28 cellular contexts compared by ENCODE assay signal in the genomic region with DNA sequence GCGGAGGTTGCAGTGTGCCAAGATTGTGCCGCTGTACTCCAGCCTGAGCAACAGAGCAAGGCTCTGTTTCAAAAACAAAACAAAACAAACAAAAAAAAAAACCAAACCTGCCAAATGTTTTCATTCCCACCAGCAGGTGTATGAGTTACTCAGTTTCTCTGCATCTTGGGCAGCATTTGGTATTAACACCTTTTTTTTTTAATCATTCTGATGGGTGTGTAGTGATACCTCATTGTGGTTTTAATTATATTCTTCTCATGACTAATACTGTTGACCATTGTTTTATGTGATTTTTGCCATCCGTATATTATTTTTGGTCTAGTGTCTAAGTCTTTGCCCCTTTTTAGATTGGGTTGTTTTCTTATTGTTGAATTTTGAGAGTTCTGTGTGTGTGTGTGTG. TPM values are rescaled to one million over a fixed set of nuclear protein-coding genes. Genes with fewer than 3 reads are reported as not detected.
A peak's percentile ranks its signal among the peaks of the same experiment; 100 is the strongest.
DNase-seq lines count a peak whose midpoint lies in the region; ATAC-seq and TF ChIP-seq lines count a peak whose summit lies in the region.
"Had no signal": no experiment of that assay in that cellular context is flagged by ENCODE, and none has a peak within 500 bp of the region (broad histone marks: within the 10 kb centered on the region; RNA-seq: fewer than 3 reads in every experiment).

No MANE protein-coding gene starts in this region.

- no peak overlapping the region for H3K27ac ChIP-seq in CD8-positive, alpha-beta T cell (ENCODE audit: low read depth, low read length)
- H3K27ac ChIP-seq in mammary epithelial cell (ENCODE audit: insufficient read depth, low read depth, low read length), result no peak overlapping the region
- H3K27ac ChIP-seq: A549, ascending aorta, cardiac muscle cell, coronary artery, esophagus muscularis mucosa, HL-60, RWPE1, transverse colon, WERI-Rb-1 had no signal

- peaks cover 78% of the 10 kb centered on the region for H3K4me1 ChIP-seq in CD8-positive, alpha-beta T cell (ENCODE audit: insufficient read depth, low read length)
- no peaks in the 10 kb centered on the region for H3K4me1 ChIP-seq in mammary epithelial cell (ENCODE audit: insufficient read depth, low read length)

- H3K27me3 Mint-ChIP-seq in activated CD8-positive, alpha-beta T cell treated with anti-CD3 and anti-CD28 coated beads for 36 hours, result no peaks in the 10 kb centered on the region
- H3K27me3 Mint-ChIP-seq in activated CD8-positive, alpha-beta T cell treated with anti-CD3 and anti-CD28 coated beads, Interleukin-2, amount 10 ng/mL, durations not matched to agents 7 days and 5 days (ENCODE audit: low read depth), result no peaks in the 10 kb centered on the region
- H3K27me3 Mint-ChIP-seq in CD8-positive, alpha-beta T cell (ENCODE audit: low read depth), result no peaks in the 10 kb centered on the region
- H3K27me3 Mint-ChIP-seq in central memory CD8-positive, alpha-beta T cell, result no peaks in the 10 kb centered on the region
- no peaks in the 10 kb centered on the region for H3K27me3 Mint-ChIP-seq in nephron progenitor cell (ENCODE audit: low read depth, poor library complexity)

- peak; percentile 61 for ATAC-seq in activated CD8-positive, alpha-beta T cell treated with anti-CD3 and anti-CD28 coated beads for 36 hours
- no peak for ATAC-seq in activated CD8-positive, alpha-beta T cell treated with anti-CD3 and anti-CD28 coated beads, Interleukin-2, amount 10 ng/mL, durations not matched to agents 7 days and 5 days
- ATAC-seq in CD8-positive, alpha-beta T cell, result peak; percentile 50
- ATAC-seq in central memory CD8-positive, alpha-beta T cell (replicated peaks; ENCODE audit: extremely low read depth, poor library complexity, severe bottlenecking), result peak; percentile 59
- ATAC-seq: A549, SK-N-SH treated with all-trans-retinoic acid at 6 μM for 48 hours had no signal

- peaks cover 96% of the 10 kb centered on the region for H3K79me2 ChIP-seq in mammary epithelial cell (ENCODE audit: insufficient read depth, low read length)

- DNase-seq in activated CD8-positive, alpha-beta T cell treated with anti-CD3 and anti-CD28 coated beads for 36 hours, result no peak
- DNase-seq in activated CD8-positive, alpha-beta T cell treated with anti-CD3 and anti-CD28 coated beads, Interleukin-2, amount 10 ng/mL, durations not matched to agents 7 days and 5 days, result no peak
- DNase-seq in CD8-positive, alpha-beta T cell, result no peak
- no peak for DNase-seq in central memory CD8-positive, alpha-beta T cell (ENCODE audit: low spot score in 2 of 2)
- DNase-seq in nephron progenitor cell (no peak), HuH-7 (ENCODE audit: low spot score) (no peak), UCSD-AML1 (lab: John Stamatoyannopoulos, UW; ENCODE audit: unreplicated experiment) (no peak), mammary epithelial cell (no peak)
- DNase-seq: activated CD4-positive, alpha-beta T cell treated with anti-CD3 and anti-CD28 coated beads, Interleukin-2, amount 50 U/mL, for 4 hours; activated CD8-positive, alpha-beta memory T cell treated with anti-CD3 and anti-CD28 coated beads, Interleukin-2, amount 50 U/mL, for 48 hours; activated naive CD4-positive, alpha-beta T cell; COR-L47; foreskin melanocyte; hypothalamus; retina; stimulated activated CD4-positive, alpha-beta T cell treated with anti-CD3 and anti-CD28 coated beads, Interleukin-1b, Interleukin-23, amount 100 ng/mL, for 48 hours; stimulated activated CD8-positive, alpha-beta memory T cell treated with anti-CD3 and anti-CD28 coated beads, Interleukin-4, amount 100 ng/mL, for 48 hours; transverse colon; WERI-Rb-1 had no signal

- no peak overlapping the region for H3K4me2 ChIP-seq in mammary epithelial cell (ENCODE audit: insufficient read depth, low read depth, low read length)
- H3K4me2 ChIP-seq: A549, smooth muscle cell had no signal

- no peak overlapping the region for H3K4me3 ChIP-seq in CD8-positive, alpha-beta T cell (ENCODE audit: low read depth, low read length)
- H3K4me3 ChIP-seq in mammary epithelial cell (replicated peaks in 1 of 3; ENCODE audit: insufficient read depth in 1 of 3, low read depth in 2 of 3, low read length in 3 of 3), result no peak overlapping the region
- H3K4me3 ChIP-seq: A549, ascending aorta, cardiac muscle cell, coronary artery, esophagus muscularis mucosa, smooth muscle cell, transverse colon had no signal

- in situ Hi-C loops in mammary epithelial cell (cut with MboI; ENCODE audit: low sequenced_read_pairs in 2 of 2), result no loop called here

- no peaks in the 10 kb centered on the region for H4K20me1 ChIP-seq in mammary epithelial cell (ENCODE audit: insufficient read depth, low read length)

- H2AFZ ChIP-seq in mammary epithelial cell (ENCODE audit: low read depth, low read length), result no peak overlapping the region

- no peak overlapping the region for H3K4me3 Mint-ChIP-seq in activated CD8-positive, alpha-beta T cell treated with anti-CD3 and anti-CD28 coated beads for 36 hours
- no peak overlapping the region for H3K4me3 Mint-ChIP-seq in activated CD8-positive, alpha-beta T cell treated with anti-CD3 and anti-CD28 coated beads, Interleukin-2, amount 10 ng/mL, durations not matched to agents 7 days and 5 days
- peak overlapping the region; percentile 8 for H3K4me3 Mint-ChIP-seq in CD8-positive, alpha-beta T cell
- H3K4me3 Mint-ChIP-seq in central memory CD8-positive, alpha-beta T cell, result peak overlapping the region; percentile 57
- no peak overlapping the region for H3K4me3 Mint-ChIP-seq in nephron progenitor cell

- peak overlapping the region; percentile 13 for H3K27ac Mint-ChIP-seq in activated CD8-positive, alpha-beta T cell treated with anti-CD3 and anti-CD28 coated beads for 36 hours
- no peak overlapping the region for H3K27ac Mint-ChIP-seq in activated CD8-positive, alpha-beta T cell treated with anti-CD3 and anti-CD28 coated beads, Interleukin-2, amount 10 ng/mL, durations not matched to agents 7 days and 5 days
- no peak overlapping the region for H3K27ac Mint-ChIP-seq in CD8-positive, alpha-beta T cell
- H3K27ac Mint-ChIP-seq in central memory CD8-positive, alpha-beta T cell (ENCODE audit: low read depth), result peak overlapping the region; percentile 87
- peak overlapping the region; percentile 16 for H3K27ac Mint-ChIP-seq in nephron progenitor cell

- no peaks in the 10 kb centered on the region for H3K27me3 ChIP-seq in CD8-positive, alpha-beta T cell (ENCODE audit: insufficient read depth, low read length)
- H3K27me3 ChIP-seq in mammary epithelial cell (ENCODE audit: insufficient read depth, low read length), result no peaks in the 10 kb centered on the region
- H3K27me3 ChIP-seq: ascending aorta, cardiac muscle cell, esophagus muscularis mucosa, transverse colon had no signal

- dilution Hi-C loops in mammary epithelial cell (cut with HindIII; ENCODE audit: low sequenced_read_pairs), result no loop called here

- H3K36me3 ChIP-seq in CD8-positive, alpha-beta T cell (ENCODE audit: insufficient read depth, low read length), result no peaks in the 10 kb centered on the region
- H3K36me3 ChIP-seq in mammary epithelial cell (ENCODE audit: insufficient read depth, low read length), result no peaks in the 10 kb centered on the region
- H3K36me3 ChIP-seq: ascending aorta, cardiac muscle cell, esophagus muscularis mucosa, transverse colon, WERI-Rb-1 had no signal

- 74% methylated on average over 3 of the region's 3 CpGs for WGBS in mammary epithelial cell (ENCODE audit: low coverage, missing lambda C conversion rate)

- peaks cover 51% of the 10 kb centered on the region for H3K36me3 Mint-ChIP-seq in activated CD8-positive, alpha-beta T cell treated with anti-CD3 and anti-CD28 coated beads for 36 hours (ENCODE audit: low read depth)
- H3K36me3 Mint-ChIP-seq in activated CD8-positive, alpha-beta T cell treated with anti-CD3 and anti-CD28 coated beads, Interleukin-2, amount 10 ng/mL, durations not matched to agents 7 days and 5 days (ENCODE audit: low read depth), result peaks cover 57% of the 10 kb centered on the region
- peaks cover 34% of the 10 kb centered on the region for H3K36me3 Mint-ChIP-seq in CD8-positive, alpha-beta T cell
- peaks cover 17% of the 10 kb centered on the region for H3K36me3 Mint-ChIP-seq in central memory CD8-positive, alpha-beta T cell (ENCODE audit: insufficient read depth)
- H3K36me3 Mint-ChIP-seq in nephron progenitor cell (ENCODE audit: low read depth), result peaks cover 71% of the 10 kb centered on the region

- H3K9ac ChIP-seq in mammary epithelial cell (ENCODE audit: insufficient read depth, low read length), result no peak overlapping the region

- POLR2A ChIA-PET in activated CD8-positive, alpha-beta T cell treated with anti-CD3 and anti-CD28 coated beads for 36 hours (lab: Charles Lee), result interaction anchor here (0.8 to 0.9 kb wide), 2 partner anchors 20 to 318 kb away, joined by 4 read pairs; no protein-coding TSS in a partner anchor
- POLR2A ChIA-PET in activated CD8-positive, alpha-beta T cell treated with anti-CD3 and anti-CD28 coated beads, Interleukin-2, amount 10 ng/mL, durations not matched to agents 7 days and 5 days (lab: Charles Lee), result interaction anchor here (0.8 kb wide), 1 partner anchor 8 kb away, joined by 3 read pairs; no protein-coding TSS in a partner anchor
- POLR2A ChIA-PET in CD8-positive, alpha-beta T cell (lab: Charles Lee), result no interaction called here

- H3K9me3 Mint-ChIP-seq in activated CD8-positive, alpha-beta T cell treated with anti-CD3 and anti-CD28 coated beads for 36 hours, result peaks cover 3% of the 10 kb centered on the region
- peaks cover 2% of the 10 kb centered on the region for H3K9me3 Mint-ChIP-seq in activated CD8-positive, alpha-beta T cell treated with anti-CD3 and anti-CD28 coated beads, Interleukin-2, amount 10 ng/mL, durations not matched to agents 7 days and 5 days (ENCODE audit: insufficient read depth)
- peaks cover 3% of the 10 kb centered on the region for H3K9me3 Mint-ChIP-seq in CD8-positive, alpha-beta T cell
- H3K9me3 Mint-ChIP-seq in central memory CD8-positive, alpha-beta T cell, result no peaks in the 10 kb centered on the region
- H3K9me3 Mint-ChIP-seq in nephron progenitor cell, result peaks cover 46% of the 10 kb centered on the region

- peaks cover 71% of the 10 kb centered on the region for H3K4me1 Mint-ChIP-seq in activated CD8-positive, alpha-beta T cell treated with anti-CD3 and anti-CD28 coated beads for 36 hours (ENCODE audit: low read depth)
- H3K4me1 Mint-ChIP-seq in activated CD8-positive, alpha-beta T cell treated with anti-CD3 and anti-CD28 coated beads, Interleukin-2, amount 10 ng/mL, durations not matched to agents 7 days and 5 days (ENCODE audit: low read depth), result peaks cover 55% of the 10 kb centered on the region
- H3K4me1 Mint-ChIP-seq in CD8-positive, alpha-beta T cell (ENCODE audit: low read depth), result peaks cover 81% of the 10 kb centered on the region
- peaks cover 75% of the 10 kb centered on the region for H3K4me1 Mint-ChIP-seq in central memory CD8-positive, alpha-beta T cell
- H3K4me1 Mint-ChIP-seq in nephron progenitor cell, result no peaks in the 10 kb centered on the region

- BruUV-seq in mammary epithelial cell (replicated peaks; lab: Mats Ljungman, UMichigan), result no TSS peak

- CTCF ChIA-PET in activated CD8-positive, alpha-beta T cell treated with anti-CD3 and anti-CD28 coated beads for 36 hours (lab: Charles Lee), result interaction anchor here (0.9 to 1.6 kb wide), 3 partner anchors 10 to 285 kb away, joined by 3 to 6 read pairs (median 3); no protein-coding TSS in a partner anchor
- CTCF ChIA-PET in activated CD8-positive, alpha-beta T cell treated with anti-CD3 and anti-CD28 coated beads, Interleukin-2, amount 10 ng/mL, durations not matched to agents 7 days and 5 days (lab: Charles Lee), result interaction anchor here (4.5 kb wide), 1 partner anchor 7 kb away, joined by 26 read pairs; no protein-coding TSS in a partner anchor
- CTCF ChIA-PET in CD8-positive, alpha-beta T cell (lab: Charles Lee), result interaction anchor here (0.9 kb wide), 1 partner anchor 15 kb away, joined by 3 read pairs; the partner anchor contains the start of gene NFATC3
- CTCF ChIA-PET in mammary epithelial cell (lab: Charles Lee; ENCODE audit: low non-redundant PET), result no interaction called here

- no peaks in the 10 kb centered on the region for H3K9me3 ChIP-seq in CD8-positive, alpha-beta T cell (ENCODE audit: low read length)
- no peaks in the 10 kb centered on the region for H3K9me3 ChIP-seq in mammary epithelial cell (replicated peaks; ENCODE audit: insufficient read depth, low read length)
- H3K9me3 ChIP-seq: esophagus muscularis mucosa, transverse colon had no signal

- TF ChIP-seq CTCF in activated CD8-positive, alpha-beta T cell treated with anti-CD3 and anti-CD28 coated beads for 36 hours (IDR thresholded peaks at IDR 0.05), result no peak
- TF ChIP-seq CTCF in CD8-positive, alpha-beta T cell (IDR thresholded peaks at IDR 0.05), result peak; percentile 16
- TF ChIP-seq CTCF in nephron progenitor cell (IDR thresholded peaks at IDR 0.05) (no peak), mammary epithelial cell (conservative IDR thresholded peaks at IDR 0.05 in 1 of 2, IDR thresholded peaks at IDR 0.05 in 1 of 2; ENCODE audit: extremely low read depth in 1 of 2, insufficient read depth in 1 of 2, low read depth in 1 of 2, low read length in 2 of 2) (no peak)

- intact Hi-C loops in activated CD8-positive, alpha-beta T cell treated with anti-CD3 and anti-CD28 coated beads for 36 hours (cut with micrococcal nuclease), result no loop called here
- intact Hi-C loops in CD8-positive, alpha-beta T cell (cut with DNase I, micrococcal nuclease), result no loop called here
- intact Hi-C loops in mammary epithelial cell (cut with micrococcal nuclease), result no loop called here

RNA-seq across cellular contexts. Expression of gene NFATC3, which starts 15.3 kb away (rescaled TPM):
- 100 to 1,000 TPM; 102 to 104 TPM for total RNA-seq in activated CD8-positive, alpha-beta T cell treated with anti-CD3 and anti-CD28 coated beads for 36 hours
- 100 to 1,000 TPM; 166 to 169 TPM for total RNA-seq in activated CD8-positive, alpha-beta T cell treated with anti-CD3 and anti-CD28 coated beads, Interleukin-2, amount 10 ng/mL, durations not matched to agents 7 days and 5 days
- total RNA-seq in CD8-positive, alpha-beta T cell, result 10 to 100 TPM; 79.4 to 85.2 TPM
- total RNA-seq in mammary epithelial cell, result 10 to 100 TPM; 19.2 to 27.3 TPM
- polyA plus RNA-seq in mammary epithelial cell, result 9.9 TPM
- 46.6 TPM for polyA minus RNA-seq in mammary epithelial cell

Comparison
In these comparisons a context has a peak if more than half of its experiments do, and no peak if none do; other contexts are left out.
1. H3K27ac Mint-ChIP-seq: peak in activated CD8-positive, alpha-beta T cell treated with anti-CD3 and anti-CD28 coated beads for 36 hours (single experiment), central memory CD8-positive, alpha-beta T cell (single experiment) and nephron progenitor cell (single experiment); none in activated CD8-positive, alpha-beta T cell treated with anti-CD3 and anti-CD28 coated beads, Interleukin-2, amount 10 ng/mL, durations not matched to agents 7 days and 5 days (single experiment) and CD8-positive, alpha-beta T cell (single experiment).
2. H3K4me3 Mint-ChIP-seq: peak in CD8-positive, alpha-beta T cell (single experiment) and central memory CD8-positive, alpha-beta T cell (single experiment); none in activated CD8-positive, alpha-beta T cell treated with anti-CD3 and anti-CD28 coated beads for 36 hours (single experiment), activated CD8-positive, alpha-beta T cell treated with anti-CD3 and anti-CD28 coated beads, Interleukin-2, amount 10 ng/mL, durations not matched to agents 7 days and 5 days (single experiment) and nephron progenitor cell (single experiment).